13 cellular contexts compared by ENCODE assay signal in genomic region chr2:20620696-20621365, GRCh38. TPM values are rescaled to one million over a fixed set of nuclear protein-coding genes. Genes with fewer than 3 reads are reported as not detected.
DNase-seq lines count a peak whose midpoint lies in the region; ATAC-seq and TF ChIP-seq lines count a peak whose summit lies in the region.
"Had no signal": no experiment of that assay in that cellular context is flagged by ENCODE, and none has a peak within 500 bp of the region (broad histone marks: within the 10 kb centered on the region; RNA-seq: fewer than 3 reads in every experiment).

No MANE protein-coding gene starts in this region.

- peak overlapping the region; percentile 34 for H4K91ac ChIP-seq in neuronal stem cell (ENCODE audit: low read depth, low read length, poor library complexity)

- H3K27me3 ChIP-seq in breast epithelium (no peaks in the 10 kb centered on the region), neuronal stem cell (ENCODE audit: control insufficient read depth in 3 of 3, insufficient read depth in 3 of 3, low read depth in 1 of 3, low read length in 3 of 3) (no peaks in the 10 kb centered on the region), tibial nerve (no peaks in the 10 kb centered on the region), MM.1S (replicated peaks; ENCODE audit: insufficient read depth, low read length) (no peaks in the 10 kb centered on the region)
- H3K27me3 ChIP-seq: ovary had no signal

- H2BK5ac ChIP-seq in neuronal stem cell (ENCODE audit: low read length): no peak overlapping the region

- no CpG with 5 or more reads among the region's 4 CpGs for WGBS in neuronal stem cell (ENCODE audit: extremely low coverage in 2 of 2, insufficient read length in 2 of 2, insufficient replicate concordance in 1 of 2), 2 donors
- 77 to 90% methylated on average over 4 of the region's 4 CpGs for WGBS in tibial nerve, 2 donors

- H3K79me2 ChIP-seq in MM.1S (ENCODE audit: low read length): no peaks in the 10 kb centered on the region

- H3K9ac ChIP-seq in neuronal stem cell (ENCODE audit: low read depth, low read length, poor library complexity): no peak overlapping the region
- H3K9ac ChIP-seq in MM.1S (ENCODE audit: low read length): no peak overlapping the region

- peak overlapping the region; percentile 45 to 97 for H3K27ac ChIP-seq in breast epithelium
- no peak overlapping the region for H3K27ac ChIP-seq in neuronal stem cell (replicated peaks; ENCODE audit: low read length)
- H3K27ac ChIP-seq in tibial nerve: peak overlapping the region; percentile 8 to 97 (median 92)
- no peak overlapping the region for H3K27ac ChIP-seq in MM.1S (ENCODE audit: low read length)
- H3K27ac ChIP-seq: C4-2B had no signal

- H3K9me3 ChIP-seq in breast epithelium (no peaks in the 10 kb centered on the region), neuronal stem cell (replicated peaks in 1 of 2; ENCODE audit: control insufficient read depth in 2 of 2, insufficient read depth in 1 of 2, low read depth in 1 of 2, low read length in 2 of 2) (no peaks in the 10 kb centered on the region), tibial nerve (no peaks in the 10 kb centered on the region), MM.1S (replicated peaks; ENCODE audit: insufficient read depth, low read length) (no peaks in the 10 kb centered on the region)
- H3K9me3 ChIP-seq: ovary had no signal

- H3K9me2 ChIP-seq in MM.1S (replicated peaks; ENCODE audit: insufficient read depth, low read length): no peaks in the 10 kb centered on the region

- no peak overlapping the region for H4K8ac ChIP-seq in neuronal stem cell (ENCODE audit: low read depth, low read length)

- H3K4me3 ChIP-seq in breast epithelium (no peak overlapping the region), neuronal stem cell (ENCODE audit: low read length in 2 of 2) (no peak overlapping the region), tibial nerve (no peak overlapping the region), MM.1S (ENCODE audit: low read length) (no peak overlapping the region)
- H3K4me3 ChIP-seq: ovary had no signal

- H3K36me3 ChIP-seq in breast epithelium: peaks cover 3% of the 10 kb centered on the region
- H3K36me3 ChIP-seq in neuronal stem cell (replicated peaks in 1 of 2; ENCODE audit: control insufficient read depth in 2 of 2, insufficient read depth in 2 of 2, low read length in 2 of 2): peaks cover 3 to 23% of the 10 kb centered on the region in 2 donors
- H3K36me3 ChIP-seq in tibial nerve: peaks cover 0 to 49% (median 11%) of the 10 kb centered on the region in 3 donors
- H3K36me3 ChIP-seq in MM.1S (replicated peaks; ENCODE audit: insufficient read depth, low read length): no peaks in the 10 kb centered on the region
- H3K36me3 ChIP-seq: ovary had no signal

- H3K4ac ChIP-seq in neuronal stem cell (ENCODE audit: low read length): no peak overlapping the region

- H2AK5ac ChIP-seq in neuronal stem cell (ENCODE audit: low read depth, low read length): peak overlapping the region; percentile 4

- no peak overlapping the region for H2BK120ac ChIP-seq in neuronal stem cell (ENCODE audit: low read depth, low read length)

- H3K14ac ChIP-seq in neuronal stem cell (ENCODE audit: low read length): no peak overlapping the region

- TF ChIP-seq POLR2A in breast epithelium (IDR thresholded peaks at IDR 0.05): no peak
- no peak for TF ChIP-seq POLR2A in tibial nerve (IDR thresholded peaks at IDR 0.05)

- H2BK12ac ChIP-seq in neuronal stem cell (ENCODE audit: low read length): no peak overlapping the region

- no peak overlapping the region for H3K23ac ChIP-seq in neuronal stem cell (ENCODE audit: low read depth, low read length, poor library complexity)

- intact Hi-C loops in breast epithelium (cut with DNase I; ENCODE audit: low total_unique reads): no loop called here
- intact Hi-C loops in Right ventricle myocardium inferior (cut with DNase I): no loop called here

- no peak for ATAC-seq in Right ventricle myocardium inferior
- ATAC-seq in HG03432 (IDR thresholded peaks at IDR 0.05; ENCODE audit: unreplicated experiment): no peak
- ATAC-seq: activated CD8-positive, alpha-beta memory T cell treated with anti-CD3 and anti-CD28 coated beads, Interleukin-2, amount 10 ng/mL, durations not matched to agents 7 days and 5 days had no signal

- no peak overlapping the region for H2BK15ac ChIP-seq in neuronal stem cell (ENCODE audit: low read length)

- peak in 1 of 2 donors; percentile 51 for DNase-seq in breast epithelium (ENCODE audit: low spot score in 2 of 2)
- DNase-seq in Right ventricle myocardium inferior (ENCODE audit: missing footprints): peak; percentile 5
- no peak for DNase-seq in neuronal stem cell (ENCODE audit: low spot score)
- DNase-seq in tibial nerve (ENCODE audit: low spot score in 2 of 2): no peak
- DNase-seq in NCI-H1694 (lab: John Stamatoyannopoulos, UW): no peak
- DNase-seq in MM.1S: no peak
- DNase-seq: activated CD8-positive, alpha-beta memory T cell treated with anti-CD3 and anti-CD28 coated beads, Interleukin-2, amount 10 ng/mL, durations not matched to agents 7 days and 5 days; activated naive CD8-positive, alpha-beta T cell treated with anti-CD3 and anti-CD28 coated beads, Interleukin-2, amount 10 ng/mL, durations not matched to agents 7 days and 5 days; midbrain had no signal

- no peak for TF ChIP-seq EP300 in tibial nerve (IDR thresholded peaks at IDR 0.05)

- TF ChIP-seq CTCF in breast epithelium (IDR thresholded peaks at IDR 0.05) (no peak), tibial nerve (IDR thresholded peaks at IDR 0.05) (no peak), MM.1S (IDR thresholded peaks at IDR 0.05; ENCODE audit: low read length) (no peak)

- H4K20me1 ChIP-seq in MM.1S (ENCODE audit: insufficient read depth, low read length): no peaks in the 10 kb centered on the region

- H3K4me1 ChIP-seq in breast epithelium: peaks cover 23 to 28% of the 10 kb centered on the region in 2 donors
- H3K4me1 ChIP-seq in neuronal stem cell (ENCODE audit: control insufficient read depth in 2 of 2, insufficient read depth in 1 of 2, low read depth in 1 of 2, low read length in 2 of 2): peaks cover 7 to 23% of the 10 kb centered on the region in 2 donors
- peaks cover 10 to 61% (median 44%) of the 10 kb centered on the region in 4 donors for H3K4me1 ChIP-seq in tibial nerve
- H3K4me1 ChIP-seq in MM.1S (ENCODE audit: low read length): no peaks in the 10 kb centered on the region

- H2AFZ ChIP-seq in neuronal stem cell (ENCODE audit: low read length) (no peak overlapping the region), MM.1S (ENCODE audit: low read length) (no peak overlapping the region)

- H3K79me1 ChIP-seq in neuronal stem cell (ENCODE audit: low read depth, low read length): no peaks in the 10 kb centered on the region

- H3K4me2 ChIP-seq in neuronal stem cell (ENCODE audit: insufficient read depth, low read length, poor library complexity, severe bottlenecking) (no peak overlapping the region), MM.1S (ENCODE audit: low read depth, low read length) (no peak overlapping the region)

- no peak overlapping the region for H3K18ac ChIP-seq in neuronal stem cell (ENCODE audit: low read length)

- H3F3A ChIP-seq in MM.1S (ENCODE audit: insufficient read depth, low read length): no peaks in the 10 kb centered on the region

RNA-seq across cellular contexts. Expression of gene HS1BP3, which starts 30.1 kb away (rescaled TPM):
- total RNA-seq in breast epithelium: 10 to 100 TPM; 19.0 to 31.8 (median 25.9) TPM
- total RNA-seq in Right ventricle myocardium inferior: 20.1 TPM
- 13.1 TPM for polyA plus RNA-seq in neuronal stem cell (2013, experiment 1 of 2)
- polyA plus RNA-seq in neuronal stem cell (2013, experiment 2 of 2): 12.9 TPM
- 10 to 100 TPM; 24.5 to 45.9 (median 33.8) TPM for total RNA-seq in tibial nerve

RNA-seq across cellular contexts. Expression of gene GDF7, which starts 46.1 kb away (rescaled TPM):
- total RNA-seq in breast epithelium (under 1 TPM; under 0.01 to 0.15 (median under 0.01) TPM), Right ventricle myocardium inferior (0.46 TPM), tibial nerve (10 to 100 TPM in 3 of 4 donors, 1 to 10 TPM in 1; 6.3 to 20.0 (median 16.6) TPM)
- polyA plus RNA-seq in neuronal stem cell (2013, experiment 1 of 2): 0.04 TPM
- polyA plus RNA-seq in neuronal stem cell (2013, experiment 2 of 2): 0.06 TPM
- total RNA-seq: activated CD8-positive, alpha-beta memory T cell treated with anti-CD3 and anti-CD28 coated beads, Interleukin-2, amount 10 ng/mL, durations not matched to agents 7 days and 5 days; activated naive CD8-positive, alpha-beta T cell treated with anti-CD3 and anti-CD28 coated beads, Interleukin-2, amount 10 ng/mL, durations not matched to agents 7 days and 5 days; HT-29 had no signal

Comparison
In these comparisons a context has a peak if more than half of its experiments do, and no peak if none do; other contexts are left out.
1. H3K27ac ChIP-seq: peak in breast epithelium (2 of 2) and tibial nerve (4 of 4); none in neuronal stem cell (single experiment) and MM.1S (single experiment).